In genomic region chr5:72417333-72418062, GRCh38 we compare ENCODE assay signal across 1 cellular context.
TF ChIP-seq lines count a peak whose summit lies in the region.

No MANE protein-coding gene starts in this region.

TF ChIP-seq in H1, 55 proteins besides CTCF, POLR2A, EP300 and RAD21 (continued from another document):
- TF ChIP-seq ATF3 (IDR thresholded peaks at IDR 0.05; ENCODE audit: insufficient read depth, low read depth, low read length) (no peak), SRF (IDR thresholded peaks at IDR 0.05; ENCODE audit: low read depth, low read length) (no peak), TBP (IDR thresholded peaks at IDR 0.05; ENCODE audit: low read depth, low read length) (no peak), NRF1 (IDR thresholded peaks at IDR 0.05; ENCODE audit: low read depth, low read length) (no peak), SP4 (IDR thresholded peaks at IDR 0.05; ENCODE audit: low read length) (no peak), ASH2L (IDR thresholded peaks at IDR 0.05; ENCODE audit: low read length) (no peak), TAF7 (optimal IDR thresholded peaks at IDR 0.05; ENCODE audit: borderline replicate concordance, low read depth, low read length) (no peak), KDM5A (IDR thresholded peaks at IDR 0.05; ENCODE audit: low read length) (no peak), CHD1 (IDR thresholded peaks at IDR 0.05; ENCODE audit: low read depth, low read length) (no peak), SIX5 (IDR thresholded peaks at IDR 0.05; ENCODE audit: low read depth, low read length) (no peak), SP1 (IDR thresholded peaks at IDR 0.05; ENCODE audit: low read depth, low read length) (no peak), RXRA (IDR thresholded peaks at IDR 0.05; ENCODE audit: insufficient read depth, low read depth, low read length) (no peak), CHD2 (IDR thresholded peaks at IDR 0.05; ENCODE audit: low read length) (no peak)
- TF ChIP-seq, protein P1, sequence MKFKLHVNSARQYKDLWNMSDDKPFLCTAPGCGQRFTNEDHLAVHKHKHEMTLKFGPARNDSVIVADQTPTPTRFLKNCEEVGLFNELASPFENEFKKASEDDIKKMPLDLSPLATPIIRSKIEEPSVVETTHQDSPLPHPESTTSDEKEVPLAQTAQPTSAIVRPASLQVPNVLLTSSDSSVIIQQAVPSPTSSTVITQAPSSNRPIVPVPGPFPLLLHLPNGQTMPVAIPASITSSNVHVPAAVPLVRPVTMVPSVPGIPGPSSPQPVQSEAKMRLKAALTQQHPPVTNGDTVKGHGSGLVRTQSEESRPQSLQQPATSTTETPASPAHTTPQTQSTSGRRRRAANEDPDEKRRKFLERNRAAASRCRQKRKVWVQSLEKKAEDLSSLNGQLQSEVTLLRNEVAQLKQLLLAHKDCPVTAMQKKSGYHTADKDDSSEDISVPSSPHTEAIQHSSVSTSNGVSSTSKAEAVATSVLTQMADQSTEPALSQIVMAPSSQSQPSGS (IDR thresholded peaks at IDR 0.05; ENCODE audit: low read length), result no peak
